ENCODE assay signal across 26 cellular contexts in the genomic region with DNA sequence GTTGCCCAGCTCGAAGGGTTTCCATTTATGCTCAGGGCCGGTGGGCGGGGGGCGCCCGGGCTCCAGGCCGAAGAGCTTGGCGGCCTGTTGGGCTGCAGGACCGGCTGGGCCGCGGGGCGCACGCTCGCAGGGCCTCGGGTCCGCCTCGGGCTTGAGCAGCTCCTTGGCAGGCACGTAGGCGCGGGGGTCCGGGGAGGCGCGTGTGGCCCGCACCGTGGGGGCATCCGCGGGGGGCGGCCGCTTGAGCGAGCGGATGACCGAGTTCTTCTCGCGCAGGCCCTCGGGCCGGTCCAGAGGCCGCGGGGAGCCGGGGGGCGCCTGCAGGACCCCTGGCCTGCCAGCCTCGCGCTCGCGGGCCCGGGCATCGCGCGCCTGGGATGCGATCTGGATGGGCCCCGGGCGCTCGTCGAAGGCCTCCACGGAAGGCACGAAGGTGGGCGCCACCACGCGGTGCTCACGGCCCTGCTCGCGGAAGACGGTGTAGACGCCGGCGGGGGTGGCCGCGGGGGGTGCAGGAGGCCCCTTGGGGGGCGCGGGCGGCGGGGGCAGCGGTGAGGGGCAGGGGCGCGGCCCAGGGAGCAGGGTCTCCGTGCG.
"Had no signal": no experiment of that assay in that cellular context is flagged by ENCODE, and none has a peak within 500 bp of the region (broad histone marks: within the 10 kb centered on the region; RNA-seq: fewer than 3 reads in every experiment).

No MANE protein-coding gene starts in this region.

- H3K27me3 Mint-ChIP-seq: activated B cell treated with CpG ODN at 0.5 μM for 24 hours; activated naive CD8-positive, alpha-beta T cell treated with anti-CD3 and anti-CD28 coated beads for 36 hours; naive thymus-derived CD8-positive, alpha-beta T cell; progenitor cell of endocrine pancreas had no signal

- DNase-seq: activated B cell treated with CpG ODN at 0.5 μM for 24 hours; activated CD4-positive, alpha-beta T cell treated with anti-CD3 and anti-CD28 coated beads for 4 hours; activated CD4-positive, alpha-beta T cell treated with anti-CD3 and anti-CD28 coated beads, Interleukin-2, amount 50 U/mL, for 48 hours; activated CD8-positive, alpha-beta memory T cell treated with anti-CD3 and anti-CD28 coated beads, Interleukin-2, amount 50 U/mL, for 48 hours; activated naive CD4-positive, alpha-beta T cell; activated naive CD8-positive, alpha-beta T cell treated with anti-CD3 and anti-CD28 coated beads for 36 hours; activated T-cell treated with anti-CD3 and anti-CD28 coated beads, Interleukin-2, amount 50 U/mL, for 4 hours; central memory CD4-positive, alpha-beta T cell; dermis blood vessel endothelial cell; effector memory CD4-positive, alpha-beta T cell; heart right ventricle; kidney; lower lobe of right lung; naive thymus-derived CD8-positive, alpha-beta T cell; spleen; stimulated activated CD4-positive, alpha-beta T cell treated with anti-CD3 and anti-CD28 coated beads, Interleukin-4, amount 100 ng/mL, for 1 hour; stimulated activated naive CD4-positive, alpha-beta T cell treated with Interleukin-2 at 50 U/mL for 16 hours; substantia nigra; T1000 had no signal

- H3K9me3 Mint-ChIP-seq: activated B cell treated with CpG ODN at 0.5 μM for 24 hours; activated naive CD8-positive, alpha-beta T cell treated with anti-CD3 and anti-CD28 coated beads for 36 hours; activated T-cell treated with anti-CD3 and anti-CD28 coated beads, Interleukin-2, amount 50 U/mL, for 4 hours; activated T-helper 2 cell treated with anti-CD3 and anti-CD28 coated beads, Interferon-gamma antibody, Interleukin-2, Interleukin-4, amounts not matched to agents 10 μg/mL and 5 μg/mL and 100 μg/mL, durations not matched to agents 14 hours and 24 hours and 36 hours; naive thymus-derived CD8-positive, alpha-beta T cell; neural progenitor cell had no signal

- H3K27ac Mint-ChIP-seq: activated B cell treated with CpG ODN at 0.5 μM for 24 hours; activated naive CD8-positive, alpha-beta T cell treated with anti-CD3 and anti-CD28 coated beads for 36 hours; activated T-helper 2 cell treated with anti-CD3 and anti-CD28 coated beads, Interferon-gamma antibody, Interleukin-2, Interleukin-4, amounts not matched to agents 10 μg/mL and 5 μg/mL and 100 μg/mL, durations not matched to agents 14 hours and 24 hours and 36 hours; naive thymus-derived CD8-positive, alpha-beta T cell; neural progenitor cell; progenitor cell of endocrine pancreas had no signal

- H3K4me3 Mint-ChIP-seq: activated B cell treated with CpG ODN at 0.5 μM for 24 hours; activated naive CD8-positive, alpha-beta T cell treated with anti-CD3 and anti-CD28 coated beads for 36 hours; activated T-cell treated with anti-CD3 and anti-CD28 coated beads, Interleukin-2, amount 50 U/mL, for 4 hours; naive thymus-derived CD8-positive, alpha-beta T cell; neural progenitor cell had no signal

- FAIRE-seq: astrocyte, endothelial cell of umbilical vein, frontal cortex, kidney had no signal

- ATAC-seq: activated T-cell treated with anti-CD3 and anti-CD28 coated beads, Interleukin-2, amount 50 U/mL, for 4 hours; left lobe of liver; lower lobe of right lung; naive thymus-derived CD8-positive, alpha-beta T cell had no signal
